ENCODE assay signal across 18 cellular contexts in the genomic region with DNA sequence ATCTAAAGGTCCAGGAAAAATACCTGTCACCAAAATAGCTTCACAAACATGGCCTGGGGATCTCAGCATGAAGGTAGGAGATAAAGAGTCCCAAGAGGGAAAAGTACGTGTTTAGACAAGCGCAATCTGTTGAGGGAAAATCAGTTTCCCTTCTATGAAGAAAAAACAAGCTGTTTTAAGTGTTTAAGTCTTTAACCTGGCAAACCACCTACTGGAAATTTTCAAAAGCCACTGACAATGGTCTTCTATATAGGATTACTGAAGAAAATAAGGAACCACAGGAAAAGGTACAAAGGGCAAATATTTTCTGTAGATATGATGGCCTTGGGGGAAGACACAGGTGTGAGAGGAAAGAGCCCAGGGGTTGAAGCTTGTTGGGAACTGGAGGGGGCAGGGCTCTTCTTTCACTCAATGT.
"Had no signal": no experiment of that assay in that cellular context is flagged by ENCODE, and none has a peak within 500 bp of the region (broad histone marks: within the 10 kb centered on the region; RNA-seq: fewer than 3 reads in every experiment).

No MANE protein-coding gene starts in this region.

- DNase-seq: activated CD4-positive, alpha-beta T cell treated with anti-CD3 and anti-CD28 coated beads for 1 hour; activated CD4-positive, alpha-beta T cell treated with anti-CD3 and anti-CD28 coated beads, Interleukin-2, amount 50 U/mL, for 1 hour; activated CD8-positive, alpha-beta T cell treated with anti-CD3 and anti-CD28 coated beads, Interleukin-2, amount 10 ng/mL, durations not matched to agents 7 days and 5 days; activated naive CD8-positive, alpha-beta T cell treated with anti-CD3 and anti-CD28 coated beads, Interleukin-2, amount 10 ng/mL, durations not matched to agents 7 days and 5 days; body of pancreas; heart left ventricle; immature natural killer cell; left lung; naive thymus-derived CD8-positive, alpha-beta T cell; psoas muscle; stimulated activated CD4-positive, alpha-beta T cell treated with anti-CD3 and anti-CD28 coated beads, Interleukin-12 subunit alpha, Interleukin-12 subunit beta, amount 100 ng/mL, for 4 hours; stimulated activated CD4-positive, alpha-beta T cell treated with anti-CD3 and anti-CD28 coated beads, Interleukin-4, amount 100 ng/mL, for 4 hours; T-helper 1 cell; T-helper 9 cell; transverse colon had no signal

- H3K4me3 Mint-ChIP-seq: activated CD8-positive, alpha-beta T cell treated with anti-CD3 and anti-CD28 coated beads, Interleukin-2, amount 10 ng/mL, durations not matched to agents 7 days and 5 days; activated naive CD8-positive, alpha-beta T cell treated with anti-CD3 and anti-CD28 coated beads, Interleukin-2, amount 10 ng/mL, durations not matched to agents 7 days and 5 days; immature natural killer cell; naive thymus-derived CD8-positive, alpha-beta T cell had no signal

- H3K27me3 Mint-ChIP-seq: activated naive CD8-positive, alpha-beta T cell treated with anti-CD3 and anti-CD28 coated beads, Interleukin-2, amount 10 ng/mL, durations not matched to agents 7 days and 5 days; naive thymus-derived CD8-positive, alpha-beta T cell had no signal

- H3K27ac ChIP-seq: body of pancreas, heart left ventricle, left lung, psoas muscle, right atrium auricular region, transverse colon, vagina had no signal

- H3K4me1 Mint-ChIP-seq: activated naive CD8-positive, alpha-beta T cell treated with anti-CD3 and anti-CD28 coated beads, Interleukin-2, amount 10 ng/mL, durations not matched to agents 7 days and 5 days; immature natural killer cell; naive thymus-derived CD8-positive, alpha-beta T cell had no signal

- H3K4me1 ChIP-seq: heart left ventricle, left lung, psoas muscle, right atrium auricular region, vagina had no signal

- H3K27ac Mint-ChIP-seq: activated CD8-positive, alpha-beta T cell treated with anti-CD3 and anti-CD28 coated beads, Interleukin-2, amount 10 ng/mL, durations not matched to agents 7 days and 5 days; activated naive CD8-positive, alpha-beta T cell treated with anti-CD3 and anti-CD28 coated beads, Interleukin-2, amount 10 ng/mL, durations not matched to agents 7 days and 5 days; immature natural killer cell had no signal

- H3K27me3 ChIP-seq: body of pancreas, heart left ventricle, left lung, right atrium auricular region, transverse colon, vagina had no signal

- H3K4me3 ChIP-seq: body of pancreas, heart left ventricle, left lung, lung, psoas muscle, right atrium auricular region, transverse colon, vagina had no signal

- H3K9me3 Mint-ChIP-seq: activated naive CD8-positive, alpha-beta T cell treated with anti-CD3 and anti-CD28 coated beads, Interleukin-2, amount 10 ng/mL, durations not matched to agents 7 days and 5 days; immature natural killer cell; naive thymus-derived CD8-positive, alpha-beta T cell had no signal

- ATAC-seq: activated CD8-positive, alpha-beta T cell treated with anti-CD3 and anti-CD28 coated beads, Interleukin-2, amount 10 ng/mL, durations not matched to agents 7 days and 5 days; body of pancreas; heart left ventricle; left lung; naive thymus-derived CD8-positive, alpha-beta T cell; psoas muscle had no signal

- H3K9me3 ChIP-seq: body of pancreas, heart left ventricle, left lung, psoas muscle, right atrium auricular region, transverse colon, vagina had no signal
